In genomic region chr17:6523809-6524355, GRCh38 we compare ENCODE assay signal across 19 cellular contexts.
"Had no signal": no experiment of that assay in that cellular context is flagged by ENCODE, and none has a peak within 500 bp of the region (broad histone marks: within the 10 kb centered on the region; RNA-seq: fewer than 3 reads in every experiment).

No MANE protein-coding gene starts in this region.

- H3K4me3 ChIP-seq: cardiac muscle cell, dorsolateral prefrontal cortex, left ventricle myocardium inferior, mucosa of descending colon, neural progenitor cell, psoas muscle, skin epidermis had no signal

- H3K27me3 ChIP-seq: cardiac muscle cell, dorsolateral prefrontal cortex, neural progenitor cell had no signal

- H3K27ac Mint-ChIP-seq: activated naive CD8-positive, alpha-beta T cell; neural progenitor cell; stimulated activated naive CD8-positive, alpha-beta T cell treated with anti-CD3 and anti-CD28 coated beads, Interleukin-15, amount 100 ng/mL, for 72 hours; T-helper 17 cell had no signal

- H3K9me3 Mint-ChIP-seq: neural progenitor cell had no signal

- H3K9me3 ChIP-seq: left ventricle myocardium inferior, mucosa of descending colon, psoas muscle had no signal

- H3K36me3 ChIP-seq: cardiac muscle cell, left ventricle myocardium inferior, neural progenitor cell, WERI-Rb-1 had no signal

- H3K4me2 ChIP-seq: neural progenitor cell had no signal

- H3K27ac ChIP-seq: cardiac muscle cell, left ventricle myocardium inferior, neural progenitor cell, psoas muscle, skin epidermis, WERI-Rb-1 had no signal

- H3K4me1 Mint-ChIP-seq: naive B cell; stimulated activated naive CD8-positive, alpha-beta T cell treated with anti-CD3 and anti-CD28 coated beads, Interleukin-15, amount 100 ng/mL, for 72 hours; T-helper 17 cell had no signal

- H3K9ac ChIP-seq: neural progenitor cell had no signal

- H3K4me3 Mint-ChIP-seq: activated naive CD8-positive, alpha-beta T cell; naive B cell; neural progenitor cell; stimulated activated naive CD8-positive, alpha-beta T cell treated with anti-CD3 and anti-CD28 coated beads, Interleukin-15, amount 100 ng/mL, for 72 hours; T-helper 17 cell had no signal

- DNase-seq: activated CD4-positive, alpha-beta T cell treated with anti-CD3 and anti-CD28 coated beads for 1 hour; activated CD4-positive, alpha-beta T cell treated with anti-CD3 and anti-CD28 coated beads, Interleukin-2, amount 50 U/mL, for 4 hours; activated gamma-delta T cell; foreskin melanocyte; hypothalamus; left ventricle myocardium inferior; mucosa of descending colon; naive B cell; psoas muscle; right cardiac atrium; stimulated activated CD4-positive, alpha-beta T cell treated with anti-CD3 and anti-CD28 coated beads, Interleukin-2, amount 100 ng/mL, for 48 hours; stimulated activated naive CD8-positive, alpha-beta T cell treated with anti-CD3 and anti-CD28 coated beads, Interleukin-15, amount 100 ng/mL, for 72 hours; T-helper 17 cell; WERI-Rb-1 had no signal

- H3K36me3 Mint-ChIP-seq: activated naive CD8-positive, alpha-beta T cell had no signal

- H3K27me3 Mint-ChIP-seq: activated naive CD8-positive, alpha-beta T cell; stimulated activated naive CD8-positive, alpha-beta T cell treated with anti-CD3 and anti-CD28 coated beads, Interleukin-15, amount 100 ng/mL, for 72 hours had no signal

- H3K4me1 ChIP-seq: left ventricle myocardium inferior, neural progenitor cell, psoas muscle had no signal

- H2AFZ ChIP-seq: neural progenitor cell had no signal
